Comparison of ENCODE assay signal across 23 cellular contexts in the genomic region with DNA sequence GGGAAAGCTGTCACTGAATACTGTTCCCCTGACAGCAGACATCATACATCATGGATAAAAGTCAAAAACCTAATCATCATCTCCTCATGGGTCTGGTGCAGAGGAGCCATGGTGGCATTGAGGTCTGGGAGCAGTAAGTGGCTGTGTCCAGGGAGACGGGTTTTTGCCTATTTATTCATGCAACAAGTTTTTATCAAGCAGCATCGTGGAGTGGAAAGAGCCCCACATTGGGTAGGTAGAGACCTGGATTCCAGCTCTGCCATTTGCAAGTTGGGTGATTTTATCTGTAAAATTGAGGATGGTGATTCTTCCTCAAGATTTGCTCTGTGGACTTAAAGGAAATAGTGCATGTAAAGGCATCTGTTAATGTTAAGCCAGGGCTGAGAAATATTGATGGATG. TPM values are rescaled to one million over a fixed set of nuclear protein-coding genes. Genes with fewer than 3 reads are reported as not detected.
DNase-seq lines count a peak whose midpoint lies in the region; ATAC-seq and TF ChIP-seq lines count a peak whose summit lies in the region.
"Had no signal": no experiment of that assay in that cellular context is flagged by ENCODE, and none has a peak within 500 bp of the region (broad histone marks: within the 10 kb centered on the region; RNA-seq: fewer than 3 reads in every experiment).

No MANE protein-coding gene starts in this region.

- no peaks in the 10 kb centered on the region for H3K36me3 Mint-ChIP-seq in chondrocyte (ENCODE audit: low read depth)

- H3K27me3 Mint-ChIP-seq in chondrocyte (ENCODE audit: low read depth) = no peaks in the 10 kb centered on the region

- no peaks in the 10 kb centered on the region for H3K9me3 Mint-ChIP-seq in chondrocyte (ENCODE audit: low read depth)
- H3K9me3 Mint-ChIP-seq: activated CD8-positive, alpha-beta T cell treated with anti-CD3 and anti-CD28 coated beads for 36 hours; activated T-helper 1 cell treated with anti-CD3 and anti-CD28 coated beads, Interleukin-12 subunit alpha, Interleukin-12 subunit beta, Interleukin-2, Interleukin-4 antibody, amounts not matched to agents 30 ng/mL and 10 ng/mL and 1 ng/mL, durations not matched to agents 14 hours and 24 hours and 36 hours; naive B cell; T-helper 2 cell treated with Interferon-gamma antibody and Interleukin-4, amounts not matched to agents 5 μg/mL and 100 μg/mL, for 36 hours had no signal

- WGBS in stomach, 5 donors = 42 to 59% (median 44%) methylated on average over 2 of the region's 2 CpGs

- peaks cover 53% of the 10 kb centered on the region for H3K4me1 ChIP-seq in HUES6 (ENCODE audit: control insufficient read depth, insufficient read depth, low read length)
- peaks cover 38% of the 10 kb centered on the region for H3K4me1 ChIP-seq in iPS-20b (ENCODE audit: insufficient read depth, low read length)
- peaks cover 35 to 88% (median 81%) of the 10 kb centered on the region in 4 donors for H3K4me1 ChIP-seq in stomach

- peaks cover 5% of the 10 kb centered on the region for H3K27me3 ChIP-seq in HUES6 (ENCODE audit: control insufficient read depth, insufficient read depth, low read length)
- peaks cover 5% of the 10 kb centered on the region for H3K27me3 ChIP-seq in iPS-20b (ENCODE audit: insufficient read depth, low read length)
- peaks cover 0 to 24% (median 0%) of the 10 kb centered on the region in 3 donors for H3K27me3 ChIP-seq in stomach

- peak overlapping the region; percentile 92 for H3K4me3 ChIP-seq in HUES6 (ENCODE audit: low read depth, low read length)
- H3K4me3 ChIP-seq in iPS-20b (ENCODE audit: low read length) = peak overlapping the region; percentile 89
- peak overlapping the region in 1 of 4 donors; percentile 0 for H3K4me3 ChIP-seq in stomach
- H3K4me3 ChIP-seq: GM12878 had no signal

- TF ChIP-seq CTCF in chondrocyte (IDR thresholded peaks at IDR 0.05) (no peak), stomach (IDR thresholded peaks at IDR 0.05) (no peak)

- no peak for DNase-seq in chondrocyte (ENCODE audit: low spot score)
- DNase-seq in stomach = no peak
- DNase-seq in NCI-H1930 (lab: John Stamatoyannopoulos, UW) = no peak
- DNase-seq: activated CD4-positive, alpha-beta T cell treated with anti-CD3 and anti-CD28 coated beads for 36 hours; activated CD8-positive, alpha-beta memory T cell treated with anti-CD3 and anti-CD28 coated beads, Interleukin-2, amount 50 U/mL, for 48 hours; activated CD8-positive, alpha-beta T cell treated with anti-CD3 and anti-CD28 coated beads for 36 hours; activated naive CD4-positive, alpha-beta T cell treated with Interleukin-2 at 50 U/mL for 16 hours; DMS153; KG1; MM.1S; naive B cell; NCI-H2029 treated with DMSO at 0.1 percent for 48 hours; NCI-H524 treated with DMSO at 0.1 percent for 48 hours; stimulated activated CD4-positive, alpha-beta T cell treated with anti-CD3 and anti-CD28 coated beads, Interleukin-15, amount 100 ng/mL, for 24 hours; stimulated activated CD4-positive, alpha-beta T cell treated with anti-CD3 and anti-CD28 coated beads, Interleukin-4, amount 100 ng/mL, for 4 hours; trophoblast cell had no signal

- H3K4me3 Mint-ChIP-seq in chondrocyte (ENCODE audit: unreplicated experiment) = no peak overlapping the region
- H3K4me3 Mint-ChIP-seq: activated CD4-positive, alpha-beta T cell treated with anti-CD3 and anti-CD28 coated beads for 36 hours; activated CD8-positive, alpha-beta T cell treated with anti-CD3 and anti-CD28 coated beads for 36 hours; activated T-helper 1 cell treated with anti-CD3 and anti-CD28 coated beads, Interleukin-12 subunit alpha, Interleukin-12 subunit beta, Interleukin-2, Interleukin-4 antibody, amounts not matched to agents 30 ng/mL and 10 ng/mL and 1 ng/mL, durations not matched to agents 14 hours and 24 hours and 36 hours; T-helper 2 cell treated with Interferon-gamma antibody and Interleukin-4, amounts not matched to agents 5 μg/mL and 100 μg/mL, for 36 hours had no signal

- intact Hi-C loops in stomach (cut with DNase I; ENCODE audit: low total_unique reads) = loop anchor here (10.0 kb wide), 1 partner anchor 201 kb away; no protein-coding TSS in a partner anchor

- H3K4me1 Mint-ChIP-seq in chondrocyte (ENCODE audit: low read depth) = peaks cover 70% of the 10 kb centered on the region

- TF ChIP-seq POLR2A in stomach (IDR thresholded peaks at IDR 0.05) = no peak

- H3K36me3 ChIP-seq in HUES6 (ENCODE audit: control insufficient read depth, insufficient read depth, low read length) = peaks cover 9% of the 10 kb centered on the region
- peaks cover 15% of the 10 kb centered on the region; the same call in 1 of the 2 replicates for H3K36me3 ChIP-seq in iPS-20b (ENCODE audit: insufficient read depth, low read depth, low read length)
- H3K36me3 ChIP-seq in stomach = no peaks in the 10 kb centered on the region

- H3K27ac Mint-ChIP-seq in chondrocyte (ENCODE audit: unreplicated experiment) = peak overlapping the region; percentile 53
- H3K27ac Mint-ChIP-seq: activated CD4-positive, alpha-beta T cell treated with anti-CD3 and anti-CD28 coated beads for 36 hours; activated CD8-positive, alpha-beta T cell treated with anti-CD3 and anti-CD28 coated beads for 36 hours; activated T-helper 1 cell treated with anti-CD3 and anti-CD28 coated beads, Interleukin-12 subunit alpha, Interleukin-12 subunit beta, Interleukin-2, Interleukin-4 antibody, amounts not matched to agents 30 ng/mL and 10 ng/mL and 1 ng/mL, durations not matched to agents 14 hours and 24 hours and 36 hours; naive B cell; T-helper 2 cell treated with Interferon-gamma antibody and Interleukin-4, amounts not matched to agents 5 μg/mL and 100 μg/mL, for 36 hours had no signal

- H3K9me3 ChIP-seq in HUES6 (ENCODE audit: control insufficient read depth, insufficient read depth, low read depth, low read length) (no peaks in the 10 kb centered on the region), iPS-20b (ENCODE audit: insufficient read depth, low read depth, low read length) (no peaks in the 10 kb centered on the region), stomach (no peaks in the 10 kb centered on the region)

- ATAC-seq in HG03196 (IDR thresholded peaks at IDR 0.05; ENCODE audit: unreplicated experiment) (no peak), GM21447 (IDR thresholded peaks at IDR 0.05; ENCODE audit: unreplicated experiment) (no peak)
- ATAC-seq: activated CD4-positive, alpha-beta T cell treated with anti-CD3 and anti-CD28 coated beads for 36 hours; activated CD8-positive, alpha-beta T cell treated with anti-CD3 and anti-CD28 coated beads for 36 hours; GM12878 had no signal

- no peak for TF ChIP-seq EP300 in stomach (IDR thresholded peaks at IDR 0.05)

- H3K9ac ChIP-seq in HUES6 (ENCODE audit: low read length) (peak overlapping the region; percentile 19), iPS-20b (ENCODE audit: low read depth, low read length) (peak overlapping the region; percentile 42)

- H3K27ac ChIP-seq in HUES6 (ENCODE audit: low read depth, low read length) (peak overlapping the region; percentile 97; the same call in 1 of the 2 replicates), iPS-20b (ENCODE audit: low read length) (no peak overlapping the region), stomach (peak overlapping the region in 4 of 5 donors; percentile 37 to 72 (median 46))

RNA-seq across cellular contexts. Expression of gene CACHD1, which starts 4.2 kb away (rescaled TPM):
- 10.4 to 13.7 TPM (median 10.5 TPM) in 3 replicates for total RNA-seq in chondrocyte
- total RNA-seq in stomach = 10 to 100 TPM in 2 of 5 donors, 1 to 10 TPM in 3; 1.4 to 22.8 (median 6.7) TPM
- polyA plus RNA-seq in stomach = 1 to 10 TPM; 2.8 to 4.4 (median 3.7) TPM
- polyA plus RNA-seq: GM12878 had no signal
